In genomic region chr2:229901819-229902218, GRCh38 we compare ENCODE assay signal across 14 cellular contexts. TPM values are rescaled to one million over a fixed set of nuclear protein-coding genes. Genes with fewer than 3 reads are reported as not detected.
DNase-seq lines count a peak whose midpoint lies in the region; ATAC-seq, FAIRE-seq and TF ChIP-seq lines count a peak whose summit lies in the region.
"Had no signal": no experiment of that assay in that cellular context is flagged by ENCODE, and none has a peak within 500 bp of the region (broad histone marks: within the 10 kb centered on the region; RNA-seq: fewer than 3 reads in every experiment).

No MANE protein-coding gene starts in this region.

- H3K36me3 ChIP-seq in GM12878 (ENCODE audit: control insufficient read depth in 2 of 2, insufficient read depth in 2 of 2, low read length in 1 of 2) (peaks cover 5 to 25% of the 10 kb centered on the region in 2 experiments), keratinocyte (ENCODE audit: control insufficient read depth in 2 of 2, extremely low read depth in 1 of 2, insufficient read depth in 2 of 2, low read length in 2 of 2) (peaks cover 5 to 6% of the 10 kb centered on the region in 2 experiments), esophagus muscularis mucosa (peaks cover 0 to 18% (median 6%) of the 10 kb centered on the region in 4 donors), OCI-LY7 (ENCODE audit: insufficient read depth, low read length) (peaks cover 50% of the 10 kb centered on the region)

- no peak for TF ChIP-seq POLR2A in GM12878 (IDR thresholded peaks at IDR 0.05; ENCODE audit: low read depth, low read length)
- no peak for TF ChIP-seq POLR2A in esophagus muscularis mucosa (IDR thresholded peaks at IDR 0.05; ENCODE audit: low read depth)

- H3K9me3 ChIP-seq in GM12878 (replicated peaks; ENCODE audit: control insufficient read depth, insufficient read depth, low read length): no peaks in the 10 kb centered on the region
- H3K9me3 ChIP-seq in keratinocyte (ENCODE audit: control insufficient read depth, low read depth, low read length): no peaks in the 10 kb centered on the region
- no peaks in the 10 kb centered on the region for H3K9me3 ChIP-seq in esophagus muscularis mucosa
- no peaks in the 10 kb centered on the region for H3K9me3 ChIP-seq in OCI-LY7 (ENCODE audit: low read length)
- H3K9me3 ChIP-seq: tibial nerve had no signal

- FAIRE-seq in GM12878 (lab: Jason Lieb, UNC): no peak
- peak; percentile 76 for FAIRE-seq in keratinocyte (lab: Jason Lieb, UNC)
- FAIRE-seq: D721Med had no signal

- no peak for TF ChIP-seq CTCF in GM12878 (IDR thresholded peaks at IDR 0.05 in 2 of 3, conservative IDR thresholded peaks at IDR 0.05 in 1 of 3; ENCODE audit: control insufficient read depth in 2 of 3, extremely low read depth in 1 of 3, insufficient read depth in 1 of 3, low read depth in 3 of 3, low read length in 3 of 3)
- TF ChIP-seq CTCF in keratinocyte (optimal IDR thresholded peaks at IDR 0.05 in 1 of 3, IDR thresholded peaks at IDR 0.05 in 1 of 3, conservative IDR thresholded peaks at IDR 0.05 in 1 of 3; ENCODE audit: extremely low read depth in 1 of 3, insufficient read depth in 2 of 3, low read length in 3 of 3): no peak
- no peak for TF ChIP-seq CTCF in esophagus muscularis mucosa (IDR thresholded peaks at IDR 0.05)
- TF ChIP-seq CTCF in OCI-LY7 (conservative IDR thresholded peaks at IDR 0.05; ENCODE audit: low read length): no peak

- no peak overlapping the region for H3K4me2 ChIP-seq in GM12878 (ENCODE audit: control insufficient read depth, insufficient read depth)
- H3K4me2 ChIP-seq in keratinocyte (ENCODE audit: control insufficient read depth, extremely low read depth, insufficient read depth, low read depth, low read length): peak overlapping the region; percentile 67
- no peak overlapping the region for H3K4me2 ChIP-seq in OCI-LY7 (ENCODE audit: low read length)

- in situ Hi-C loops in GM12878 (cut with MboI): no loop called here

- no peak for TF ChIP-seq RAD21 in GM12878 (IDR thresholded peaks at IDR 0.05; ENCODE audit: insufficient read depth, low read depth, low read length)

- no peak overlapping the region for H3K4me3 ChIP-seq in GM12878
- H3K4me3 ChIP-seq in keratinocyte (ENCODE audit: control insufficient read depth in 2 of 3, extremely low read depth in 1 of 3, insufficient read depth in 2 of 3, low read depth in 1 of 3, low read length in 3 of 3): peak overlapping the region in 1 of 3 experiments; percentile 47
- H3K4me3 ChIP-seq in esophagus muscularis mucosa: no peak overlapping the region
- H3K4me3 ChIP-seq in OCI-LY7 (ENCODE audit: low read depth, low read length, poor library complexity, severe bottlenecking): no peak overlapping the region
- H3K4me3 ChIP-seq: tibial nerve had no signal

- H3K79me2 ChIP-seq in GM12878 (ENCODE audit: control insufficient read depth, insufficient read depth, low read length) (peaks cover 79% of the 10 kb centered on the region), keratinocyte (ENCODE audit: control insufficient read depth, insufficient read depth, low read length) (peaks cover 93% of the 10 kb centered on the region), OCI-LY7 (ENCODE audit: insufficient read depth, low read depth, low read length) (peaks cover 40% of the 10 kb centered on the region; the same call in 1 of the 2 replicates)

- H3K27me3 Mint-ChIP-seq in activated T-helper 1 cell treated with anti-CD3 and anti-CD28 coated beads, Interleukin-12 subunit alpha, Interleukin-12 subunit beta, Interleukin-2, Interleukin-4 antibody, amounts not matched to agents 30 ng/mL and 10 ng/mL and 1 ng/mL, durations not matched to agents 14 hours and 24 hours and 36 hours (ENCODE audit: insufficient read depth): no peaks in the 10 kb centered on the region
- H3K27me3 Mint-ChIP-seq: IgD-negative memory B cell, naive B cell had no signal

- WGBS in GM12878 (ENCODE audit: insufficient coverage, insufficient replicate concordance, low lambda C conversion rate, missing lambda C conversion rate): 96% methylated on average over 3 of the region's 3 CpGs
- 44% methylated on average over 3 of the region's 3 CpGs for WGBS in esophagus muscularis mucosa

- H3K4me1 ChIP-seq in GM12878 (ENCODE audit: control insufficient read depth, insufficient read depth, low read length) (peaks cover 5% of the 10 kb centered on the region), keratinocyte (ENCODE audit: control insufficient read depth, extremely low read depth, insufficient read depth, low read length) (peaks cover 9% of the 10 kb centered on the region), esophagus muscularis mucosa (peaks cover 13 to 43% (median 39%) of the 10 kb centered on the region in 4 donors), OCI-LY7 (ENCODE audit: insufficient read depth, low read length, poor library complexity, severe bottlenecking) (no peaks in the 10 kb centered on the region)

- TF ChIP-seq EP300 in GM12878 (IDR thresholded peaks at IDR 0.05; ENCODE audit: borderline replicate concordance in 1 of 2, control insufficient read depth in 1 of 2, low read depth in 2 of 2, low read length in 2 of 2): no peak
- no peak for TF ChIP-seq EP300 in esophagus muscularis mucosa (IDR thresholded peaks at IDR 0.05)

- H2AFZ ChIP-seq in GM12878 (ENCODE audit: control insufficient read depth, low read depth, low read length) (no peak overlapping the region), keratinocyte (ENCODE audit: control insufficient read depth, low read length) (no peak overlapping the region), OCI-LY7 (ENCODE audit: low read length) (no peak overlapping the region)

- H3K9me1 ChIP-seq in keratinocyte (ENCODE audit: control insufficient read depth, extremely low read depth, insufficient read depth, low read length): no peaks in the 10 kb centered on the region

- H3K36me3 Mint-ChIP-seq in activated T-helper 1 cell treated with anti-CD3 and anti-CD28 coated beads, Interleukin-12 subunit alpha, Interleukin-12 subunit beta, Interleukin-2, Interleukin-4 antibody, amounts not matched to agents 30 ng/mL and 10 ng/mL and 1 ng/mL, durations not matched to agents 14 hours and 24 hours and 36 hours (ENCODE audit: low read depth): peaks cover 16% of the 10 kb centered on the region

- no peaks in the 10 kb centered on the region for H3K9me2 ChIP-seq in OCI-LY7 (ENCODE audit: insufficient read depth, low read length)

- BruUV-seq in GM12878 (replicated peaks; lab: Mats Ljungman, UMichigan): no TSS peak
- no TSS peak for BruUV-seq in OCI-LY7 (replicated peaks; lab: Mats Ljungman, UMichigan)

- POLR2A ChIA-PET in GM12878 (lab: Charles Lee) (interaction anchor here (0.6 to 1.1 kb wide), 2 partner anchors 9 to 35 kb away, joined by 3 read pairs; no protein-coding TSS in a partner anchor), OCI-LY7 (lab: Charles Lee) (interaction anchor here (1.1 to 1.2 kb wide), 2 partner anchors 9 to 10 kb away, joined by 4 to 6 read pairs; no protein-coding TSS in a partner anchor)

- H3K4me3 Mint-ChIP-seq in activated T-helper 1 cell treated with anti-CD3 and anti-CD28 coated beads, Interleukin-12 subunit alpha, Interleukin-12 subunit beta, Interleukin-2, Interleukin-4 antibody, amounts not matched to agents 30 ng/mL and 10 ng/mL and 1 ng/mL, durations not matched to agents 14 hours and 24 hours and 36 hours: no peak overlapping the region
- H3K4me3 Mint-ChIP-seq: naive B cell had no signal

- H4K20me1 ChIP-seq in GM12878 (ENCODE audit: control insufficient read depth, insufficient read depth): no peaks in the 10 kb centered on the region; the same call in none of the 2 replicates
- H4K20me1 ChIP-seq in keratinocyte (ENCODE audit: control insufficient read depth, extremely low read depth, insufficient read depth, low read length): peaks cover 12% of the 10 kb centered on the region
- peaks cover 7% of the 10 kb centered on the region; the same call in 1 of the 2 replicates for H4K20me1 ChIP-seq in OCI-LY7 (ENCODE audit: insufficient read depth, low read length)

- DNase-seq in AG08396 (ENCODE audit: low spot score) (peak; percentile 61), HPDE6-E6E7 (ENCODE audit: extremely low spot score) (peak; percentile 63), GM12878 (ENCODE audit: low read depth, low spot score) (no peak), keratinocyte (ENCODE audit: low read depth, low spot score) (no peak), esophagus muscularis mucosa (ENCODE audit: extremely low spot score) (no peak), OCI-LY7 (ENCODE audit: low spot score) (no peak)
- DNase-seq in activated T-helper 1 cell treated with anti-CD3 and anti-CD28 coated beads, Interleukin-12 subunit alpha, Interleukin-12 subunit beta, Interleukin-2, Interleukin-4 antibody, amounts not matched to agents 30 ng/mL and 10 ng/mL and 1 ng/mL, durations not matched to agents 14 hours and 24 hours and 36 hours (ENCODE audit: low spot score): no peak
- DNase-seq: naive B cell; NCI-H524 treated with DMSO at 0.1 percent for 48 hours; stimulated activated CD4-positive, alpha-beta T cell treated with anti-CD3 and anti-CD28 coated beads, Interleukin-4, amount 100 ng/mL, for 4 hours had no signal

- H3K27me3 ChIP-seq in GM12878 (replicated peaks in 1 of 2; ENCODE audit: control insufficient read depth in 2 of 2, insufficient read depth in 2 of 2, low read length in 1 of 2): no peaks in the 10 kb centered on the region
- H3K27me3 ChIP-seq in keratinocyte (ENCODE audit: control insufficient read depth, extremely low read depth, insufficient read depth, low read length): no peaks in the 10 kb centered on the region
- no peaks in the 10 kb centered on the region for H3K27me3 ChIP-seq in esophagus muscularis mucosa
- H3K27me3 ChIP-seq: tibial nerve had no signal

- H3K27ac ChIP-seq in GM12878 (ENCODE audit: control insufficient read depth, insufficient read depth) (no peak overlapping the region), keratinocyte (ENCODE audit: control insufficient read depth, insufficient read depth, low read length) (no peak overlapping the region), esophagus muscularis mucosa (replicated peaks in 1 of 4) (no peak overlapping the region), OCI-LY7 (ENCODE audit: low read depth, low read length, poor library complexity, severe bottlenecking) (no peak overlapping the region)

- no peak overlapping the region for H3K9ac ChIP-seq in GM12878 (ENCODE audit: control insufficient read depth, insufficient read depth, low read length)
- H3K9ac ChIP-seq in keratinocyte (ENCODE audit: control insufficient read depth, extremely low read depth, insufficient read depth, low read length): no peak overlapping the region

- peaks cover 48% of the 10 kb centered on the region for H3K4me1 Mint-ChIP-seq in activated T-helper 1 cell treated with anti-CD3 and anti-CD28 coated beads, Interleukin-12 subunit alpha, Interleukin-12 subunit beta, Interleukin-2, Interleukin-4 antibody, amounts not matched to agents 30 ng/mL and 10 ng/mL and 1 ng/mL, durations not matched to agents 14 hours and 24 hours and 36 hours (ENCODE audit: low read depth)

- intact Hi-C loops in GM12878 (cut with micrococcal nuclease; ENCODE audit: unreplicated experiment) (no loop called here), esophagus muscularis mucosa (cut with DNase I) (no loop called here), OCI-LY7 (cut with micrococcal nuclease; ENCODE audit: unreplicated experiment) (no loop called here)
- intact Hi-C loops in activated T-helper 1 cell treated with anti-CD3 and anti-CD28 coated beads, Interleukin-12 subunit alpha, Interleukin-12 subunit beta, Interleukin-2, Interleukin-4 antibody, amounts not matched to agents 30 ng/mL and 10 ng/mL and 1 ng/mL, durations not matched to agents 14 hours and 24 hours and 36 hours (cut with micrococcal nuclease): no loop called here

- dilution Hi-C loops in keratinocyte (cut with MboI; ENCODE audit: extremely low pct_ligation_motif_present, low sequenced_read_pairs): no loop called here

- H3K27ac Mint-ChIP-seq in activated T-helper 1 cell treated with anti-CD3 and anti-CD28 coated beads, Interleukin-12 subunit alpha, Interleukin-12 subunit beta, Interleukin-2, Interleukin-4 antibody, amounts not matched to agents 30 ng/mL and 10 ng/mL and 1 ng/mL, durations not matched to agents 14 hours and 24 hours and 36 hours: no peak overlapping the region

- ATAC-seq in GM12878: no peak
- no peak for ATAC-seq in GM21737 (IDR thresholded peaks at IDR 0.05; ENCODE audit: unreplicated experiment)

- H3K9me3 Mint-ChIP-seq in activated T-helper 1 cell treated with anti-CD3 and anti-CD28 coated beads, Interleukin-12 subunit alpha, Interleukin-12 subunit beta, Interleukin-2, Interleukin-4 antibody, amounts not matched to agents 30 ng/mL and 10 ng/mL and 1 ng/mL, durations not matched to agents 14 hours and 24 hours and 36 hours: no peaks in the 10 kb centered on the region
- H3K9me3 Mint-ChIP-seq: IgD-negative memory B cell, naive B cell had no signal

- SMC1A ChIA-PET in GM12878 (lab: Charles Lee; ENCODE audit: uncharacterized antibody, unreplicated experiment): interaction anchor here (1.4 kb wide), 1 partner anchor 14 kb away, joined by 6 read pairs; no protein-coding TSS in a partner anchor

- RAD21 ChIA-PET in GM12878 (lab: Charles Lee; ENCODE audit: unreplicated experiment): interaction anchor here (1.0 kb wide), 1 partner anchor 10 kb away, joined by 5 read pairs; no protein-coding TSS in a partner anchor

- CTCF ChIA-PET in GM12878 (lab: Yijun Ruan, JAX) (interaction anchor here (1.1 to 6.2 kb wide), 2 partner anchors 9 to 13 kb away, joined by 3 to 32 read pairs; no protein-coding TSS in a partner anchor), OCI-LY7 (lab: Charles Lee; ENCODE audit: unreplicated experiment) (no interaction called here)

RNA-seq across cellular contexts. Expression of gene TRIP12, which starts 20.0 kb away (rescaled TPM):
- 384 and 392 TPM in 2 replicates for total RNA-seq in GM12878 (2013; cell fraction: nucleolus; rRNA removed)
- total RNA-seq in GM12878 (2014; rRNA removed) (108 and 122 TPM in 2 replicates), GM12878 (2014; rRNA removed; fragmentation: Illumina TruSeq; extraction: Trizol) (197 and 200 TPM in 2 replicates), GM12878 (2021) (196 and 207 TPM in 2 replicates), esophagus muscularis mucosa (100 to 1,000 TPM; 156 to 182 (median 168) TPM), OCI-LY7 (2022) (175 and 185 TPM in 2 replicates)
- 51.0 TPM for polyA plus RNA-seq in GM12878 (2011; ENCODE audit: low read depth)
- polyA plus RNA-seq in GM12878 (2011; rRNA removed) (122 and 164 TPM in 2 replicates), GM12878 (2014; fragmentation: Illumina TruSeq; extraction: Trizol) (144 and 154 TPM in 2 replicates), GM12878 (2014; fragmentation: Nextera tagmentation; extraction: Ambion mirVana) (10 to 100 TPM; 23.1 to 23.9 TPM), GM12878 (2014; rRNA removed) (75.0 and 76.8 TPM in 2 replicates), GM12878 (2016; fragmentation: Nextera tagmentation; extraction: Ambion mirVana) (10 to 100 TPM; 85.5 to 86.0 TPM), keratinocyte (86.9 to 123 TPM (median 96.8 TPM) in 3 replicates)
- 52.6 and 69.0 TPM in 2 replicates for polyA plus RNA-seq in GM12878 (2011; cell fraction: cytosol; rRNA removed)
- polyA plus RNA-seq in GM12878 (2011; cell fraction: nucleus; rRNA removed): 130 and 178 TPM in 2 replicates
- 62.5 and 70.7 TPM in 2 replicates for polyA plus RNA-seq in GM12878 (2012)
- polyA minus RNA-seq in GM12878 (2011; rRNA and poly(A)+ RNA removed): 368 and 403 TPM in 2 replicates
- polyA minus RNA-seq in GM12878 (2011; cell fraction: cytosol; rRNA and poly(A)+ RNA removed): 125 and 133 TPM in 2 replicates
- polyA minus RNA-seq in GM12878 (2011; cell fraction: nucleus; rRNA and poly(A)+ RNA removed): 186 and 316 TPM in 2 replicates
- polyA plus RNA-seq in keratinocyte (2011; ENCODE audit: low read depth): 435 TPM
- 50.0 and 85.7 TPM in 2 replicates for polyA plus RNA-seq in keratinocyte (2011; cell fraction: cytosol; rRNA removed)
- polyA plus RNA-seq in keratinocyte (2011; cell fraction: nucleus; rRNA removed): 153 and 189 TPM in 2 replicates
- 59.8 and 147 TPM in 2 replicates for polyA plus RNA-seq in keratinocyte (2012; ENCODE audit: low replicate concordance)
- 167 to 427 TPM (median 300 TPM) in 3 replicates for polyA minus RNA-seq in keratinocyte
- 159 TPM for polyA minus RNA-seq in keratinocyte (2011; cell fraction: cytosol; rRNA and poly(A)+ RNA removed)
- polyA minus RNA-seq in keratinocyte (2011; cell fraction: nucleus; rRNA and poly(A)+ RNA removed): 253 and 542 TPM in 2 replicates
- 244 and 253 TPM in 2 replicates for total RNA-seq in activated T-helper 1 cell treated with anti-CD3 and anti-CD28 coated beads, Interleukin-12 subunit alpha, Interleukin-12 subunit beta, Interleukin-2, Interleukin-4 antibody, amounts not matched to agents 30 ng/mL and 10 ng/mL and 1 ng/mL, durations not matched to agents 14 hours and 24 hours and 36 hours
- total RNA-seq in OCI-LY7 (2014; rRNA removed; shearing (Covaris generic)): 80.0 and 94.0 TPM in 2 replicates

RNA-seq across cellular contexts. Expression of gene FBXO36, which starts 20.5 kb away (rescaled TPM):
- 1.4 and 2.3 TPM in 2 replicates for total RNA-seq in GM12878 (2013; cell fraction: nucleolus; rRNA removed)
- total RNA-seq in GM12878 (2014; rRNA removed) (1.4 and 2.1 TPM in 2 replicates), GM12878 (2014; rRNA removed; fragmentation: Illumina TruSeq; extraction: Trizol) (1.7 and 1.9 TPM in 2 replicates), GM12878 (2021) (0.82 and 1.0 TPM in 2 replicates), esophagus muscularis mucosa (1 to 10 TPM; 1.6 to 2.8 (median 2.6) TPM), OCI-LY7 (2022) (2.6 and 2.9 TPM in 2 replicates)
- 0.46 TPM for polyA plus RNA-seq in GM12878 (2011; ENCODE audit: low read depth)
- polyA plus RNA-seq in GM12878 (2011; rRNA removed) (0.79 and 0.94 TPM in 2 replicates), GM12878 (2014; fragmentation: Illumina TruSeq; extraction: Trizol) (1.1 and 1.7 TPM in 2 replicates), GM12878 (2014; fragmentation: Nextera tagmentation; extraction: Ambion mirVana) (1 to 10 TPM; 1.7 to 2.7 TPM), GM12878 (2014; rRNA removed) (0.95 and 1.1 TPM in 2 replicates), GM12878 (2016; fragmentation: Nextera tagmentation; extraction: Ambion mirVana) (1 to 10 TPM; 1.3 to 1.4 TPM), keratinocyte (1.6 to 2.3 TPM (median 1.7 TPM) in 3 replicates)
- 0.43 and 0.50 TPM in 2 replicates for polyA plus RNA-seq in GM12878 (2011; cell fraction: cytosol; rRNA removed)
- 0.32 and 0.37 TPM in 2 replicates for polyA plus RNA-seq in GM12878 (2011; cell fraction: nucleus; rRNA removed)
- polyA plus RNA-seq in GM12878 (2012): 0.32 and 0.52 TPM in 2 replicates
- polyA minus RNA-seq in GM12878 (2011; rRNA and poly(A)+ RNA removed): 0.62 and 0.73 TPM in 2 replicates
- polyA minus RNA-seq in GM12878 (2011; cell fraction: cytosol; rRNA and poly(A)+ RNA removed): 0.40 TPM in 1 of 2 replicates, not detected in the other
- 0.12 TPM in 1 of 2 replicates, not detected in the other for polyA minus RNA-seq in GM12878 (2011; cell fraction: nucleus; rRNA and poly(A)+ RNA removed)
- polyA plus RNA-seq in keratinocyte (2011; ENCODE audit: low read depth): 1.3 TPM
- 1.8 and 2.0 TPM in 2 replicates for polyA plus RNA-seq in keratinocyte (2011; cell fraction: cytosol; rRNA removed)
- 1.8 and 2.4 TPM in 2 replicates for polyA plus RNA-seq in keratinocyte (2011; cell fraction: nucleus; rRNA removed)
- 0.93 and 2.3 TPM in 2 replicates for polyA plus RNA-seq in keratinocyte (2012; ENCODE audit: low replicate concordance)
- polyA minus RNA-seq in keratinocyte: 1.4 to 3.1 TPM (median 2.0 TPM) in 3 replicates
- polyA minus RNA-seq in keratinocyte (2011; cell fraction: cytosol; rRNA and poly(A)+ RNA removed): 1.2 TPM
- 0.84 and 2.6 TPM in 2 replicates for polyA minus RNA-seq in keratinocyte (2011; cell fraction: nucleus; rRNA and poly(A)+ RNA removed)
- 0.31 and 0.42 TPM in 2 replicates for total RNA-seq in activated T-helper 1 cell treated with anti-CD3 and anti-CD28 coated beads, Interleukin-12 subunit alpha, Interleukin-12 subunit beta, Interleukin-2, Interleukin-4 antibody, amounts not matched to agents 30 ng/mL and 10 ng/mL and 1 ng/mL, durations not matched to agents 14 hours and 24 hours and 36 hours
- total RNA-seq in OCI-LY7 (2014; rRNA removed; shearing (Covaris generic)): 1.6 and 2.5 TPM in 2 replicates

Comparison
In these comparisons a context has a peak if more than half of its experiments do, and no peak if none do; other contexts are left out.
1. DNase-seq: peak in AG08396 (single experiment) and HPDE6-E6E7 (single experiment); none in GM12878 (single experiment), keratinocyte (single experiment), esophagus muscularis mucosa (single experiment), activated T-helper 1 cell treated with anti-CD3 and anti-CD28 coated beads, Interleukin-12 subunit alpha, Interleukin-12 subunit beta, Interleukin-2, Interleukin-4 antibody, amounts not matched to agents 30 ng/mL and 10 ng/mL and 1 ng/mL, durations not matched to agents 14 hours and 24 hours and 36 hours (single experiment) and OCI-LY7 (single experiment).